In the genomic region with DNA sequence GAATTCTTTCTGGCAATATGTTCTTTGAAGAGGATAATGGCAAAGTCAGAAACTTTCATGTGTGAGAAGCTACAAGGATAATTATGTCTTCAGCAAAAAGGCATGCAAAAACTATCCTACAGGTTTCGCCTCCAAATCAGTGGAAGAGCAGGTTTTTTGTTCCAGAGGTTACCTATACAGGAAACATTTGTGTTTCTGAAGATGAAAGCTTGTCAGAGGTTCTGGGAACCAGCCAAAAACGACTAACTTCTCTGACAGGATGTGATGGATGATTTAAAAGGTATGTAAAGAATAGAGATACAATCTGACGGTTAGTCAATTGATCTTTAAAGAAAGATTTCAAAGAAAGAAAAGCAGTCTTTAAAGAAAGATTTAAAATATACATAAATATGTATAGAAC, we compare ENCODE assay signal across 1 cellular context.
TF ChIP-seq lines count a peak whose summit lies in the region.

No MANE protein-coding gene starts in this region.

TF ChIP-seq in HCT116, 20 proteins besides CTCF, POLR2A, EP300 and RAD21:
- TF ChIP-seq SRF (IDR thresholded peaks at IDR 0.05; ENCODE audit: low read depth) (no peak), TCF7L2 (IDR thresholded peaks at IDR 0.05; ENCODE audit: borderline replicate concordance, extremely low read depth, insufficient read depth, insufficient read length) (peak; percentile 19), ELF1 (IDR thresholded peaks at IDR 0.05; ENCODE audit: borderline replicate concordance, low read depth) (no peak), EGR1 (IDR thresholded peaks at IDR 0.05; ENCODE audit: low read depth) (no peak), CEBPB (IDR thresholded peaks at IDR 0.05; ENCODE audit: low read depth) (no peak), EZH2phosphoT487 (IDR thresholded peaks at IDR 0.05; ENCODE audit: borderline replicate concordance) (no peak), POLR2AphosphoS5 (IDR thresholded peaks at IDR 0.05; ENCODE audit: low read depth, low read length) (no peak)
- TF ChIP-seq, protein P1, sequence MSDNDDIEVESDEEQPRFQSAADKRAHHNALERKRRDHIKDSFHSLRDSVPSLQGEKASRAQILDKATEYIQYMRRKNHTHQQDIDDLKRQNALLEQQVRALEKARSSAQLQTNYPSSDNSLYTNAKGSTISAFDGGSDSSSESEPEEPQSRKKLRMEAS (IDR thresholded peaks at IDR 0.05), result no peak
- TF ChIP-seq, protein P2, sequence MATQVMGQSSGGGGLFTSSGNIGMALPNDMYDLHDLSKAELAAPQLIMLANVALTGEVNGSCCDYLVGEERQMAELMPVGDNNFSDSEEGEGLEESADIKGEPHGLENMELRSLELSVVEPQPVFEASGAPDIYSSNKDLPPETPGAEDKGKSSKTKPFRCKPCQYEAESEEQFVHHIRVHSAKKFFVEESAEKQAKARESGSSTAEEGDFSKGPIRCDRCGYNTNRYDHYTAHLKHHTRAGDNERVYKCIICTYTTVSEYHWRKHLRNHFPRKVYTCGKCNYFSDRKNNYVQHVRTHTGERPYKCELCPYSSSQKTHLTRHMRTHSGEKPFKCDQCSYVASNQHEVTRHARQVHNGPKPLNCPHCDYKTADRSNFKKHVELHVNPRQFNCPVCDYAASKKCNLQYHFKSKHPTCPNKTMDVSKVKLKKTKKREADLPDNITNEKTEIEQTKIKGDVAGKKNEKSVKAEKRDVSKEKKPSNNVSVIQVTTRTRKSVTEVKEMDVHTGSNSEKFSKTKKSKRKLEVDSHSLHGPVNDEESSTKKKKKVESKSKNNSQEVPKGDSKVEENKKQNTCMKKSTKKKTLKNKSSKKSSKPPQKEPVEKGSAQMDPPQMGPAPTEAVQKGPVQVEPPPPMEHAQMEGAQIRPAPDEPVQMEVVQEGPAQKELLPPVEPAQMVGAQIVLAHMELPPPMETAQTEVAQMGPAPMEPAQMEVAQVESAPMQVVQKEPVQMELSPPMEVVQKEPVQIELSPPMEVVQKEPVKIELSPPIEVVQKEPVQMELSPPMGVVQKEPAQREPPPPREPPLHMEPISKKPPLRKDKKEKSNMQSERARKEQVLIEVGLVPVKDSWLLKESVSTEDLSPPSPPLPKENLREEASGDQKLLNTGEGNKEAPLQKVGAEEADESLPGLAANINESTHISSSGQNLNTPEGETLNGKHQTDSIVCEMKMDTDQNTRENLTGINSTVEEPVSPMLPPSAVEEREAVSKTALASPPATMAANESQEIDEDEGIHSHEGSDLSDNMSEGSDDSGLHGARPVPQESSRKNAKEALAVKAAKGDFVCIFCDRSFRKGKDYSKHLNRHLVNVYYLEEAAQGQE (IDR thresholded peaks at IDR 0.05; ENCODE audit: low read depth), result no peak
TF ChIP-seq in HCT116: peak in this region for 1.
